In the genomic region with DNA sequence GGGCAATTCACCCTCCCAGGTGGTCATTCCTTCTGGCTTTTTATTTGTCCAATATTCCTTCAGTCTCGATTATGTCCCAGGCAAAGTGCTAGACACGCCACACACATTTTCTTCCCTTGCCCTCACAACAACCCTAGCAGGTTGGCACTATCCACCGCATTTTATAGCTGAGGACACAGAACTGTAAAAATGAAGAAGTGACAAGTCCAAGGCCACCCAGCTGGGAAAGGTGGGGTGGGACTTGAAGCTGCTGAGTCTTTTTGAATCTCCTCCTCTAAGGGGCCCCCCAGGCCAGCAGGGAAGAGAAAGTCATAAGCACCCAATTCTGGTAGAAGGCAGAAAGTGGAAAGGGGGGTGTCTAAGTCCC, we compare ENCODE assay signal across 17 cellular contexts.
"Had no signal": no experiment of that assay in that cellular context is flagged by ENCODE, and none has a peak within 500 bp of the region (broad histone marks: within the 10 kb centered on the region; RNA-seq: fewer than 3 reads in every experiment).

No MANE protein-coding gene starts in this region.

- DNase-seq: cortex of kidney; dorsolateral prefrontal cortex; effector CD8-positive, alpha-beta T cell; gastrocnemius medialis; heart right ventricle; left lung; lower lobe of right lung; sigmoid colon; stimulated activated CD4-positive, alpha-beta T cell treated with anti-CD3 and anti-CD28 coated beads, Interleukin-2, amount 100 ng/mL, for 24 hours; stimulated activated CD4-positive, alpha-beta T cell treated with anti-CD3 and anti-CD28 coated beads, Interleukin-4, amount 100 ng/mL, for 4 hours; stimulated activated naive CD4-positive, alpha-beta T cell; stomach had no signal

- H3K4me2 ChIP-seq: neural progenitor cell had no signal

- H3K27me3 ChIP-seq: dorsolateral prefrontal cortex, left lung, neural progenitor cell, ovary, sigmoid colon, stomach had no signal

- ATAC-seq: gastrocnemius medialis, heart right ventricle had no signal

- H3K9ac ChIP-seq: neural progenitor cell had no signal

- H3K9me3 ChIP-seq: esophagus muscularis mucosa, gastrocnemius medialis, heart right ventricle, left lung, lower lobe of right lung, ovary, prostate gland, sigmoid colon, stomach had no signal

- H3K4me1 ChIP-seq: gastrocnemius medialis, heart right ventricle, left lung, lower lobe of right lung, prostate gland had no signal

- H3K4me3 ChIP-seq: dorsolateral prefrontal cortex, esophagus muscularis mucosa, gastrocnemius medialis, heart right ventricle, left lung, lower lobe of right lung, neural progenitor cell, ovary, prostate gland, sigmoid colon, skin epidermis, stomach had no signal

- H3K36me3 ChIP-seq: esophagus muscularis mucosa, gastrocnemius medialis, heart right ventricle, left lung, lower lobe of right lung, neural progenitor cell, ovary, prostate gland, sigmoid colon, stomach had no signal

- H3K27ac ChIP-seq: esophagus muscularis mucosa, gastrocnemius medialis, heart right ventricle, left lung, lower lobe of right lung, neural progenitor cell, ovary, prostate gland, stomach had no signal

- H2AFZ ChIP-seq: neural progenitor cell had no signal
